ENCODE assay signal across 16 cellular contexts in the genomic region with DNA sequence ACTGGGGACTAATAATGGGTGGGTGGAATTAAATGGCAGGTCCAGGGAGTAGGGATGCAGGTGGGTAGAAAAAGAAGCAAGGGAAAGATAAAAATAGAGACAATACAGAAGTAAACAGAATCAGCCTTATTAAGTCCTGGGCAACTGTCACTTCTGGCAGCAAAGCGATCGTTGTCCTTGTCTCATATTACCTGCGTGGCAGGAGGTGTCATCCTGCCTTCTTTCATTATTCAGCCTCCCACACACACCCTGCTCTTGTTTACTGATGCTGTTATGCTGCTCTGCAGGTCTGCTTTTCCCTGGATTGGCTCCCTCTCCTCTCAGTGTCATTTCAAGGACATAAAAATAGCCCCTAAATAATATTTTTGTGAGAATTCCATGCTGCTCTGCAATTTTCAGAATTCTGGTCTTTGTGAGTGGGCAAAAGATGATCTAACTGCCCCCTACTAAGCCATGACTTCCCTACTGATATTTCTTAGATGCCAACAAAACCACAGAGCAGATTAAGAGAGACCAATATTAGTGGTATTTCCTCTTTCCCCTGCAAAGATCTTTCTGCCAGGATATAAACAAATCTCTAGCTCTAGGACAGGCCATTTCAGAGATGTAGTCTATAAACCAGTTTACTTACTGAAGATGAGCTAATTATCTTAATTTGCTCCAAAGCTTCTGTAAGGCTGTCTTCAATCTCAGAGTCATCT. TPM values are rescaled to one million over a fixed set of nuclear protein-coding genes. Genes with fewer than 3 reads are reported as not detected.
DNase-seq lines count a peak whose midpoint lies in the region; ATAC-seq and FAIRE-seq lines count a peak whose summit lies in the region.
"Had no signal": no experiment of that assay in that cellular context is flagged by ENCODE, and none has a peak within 500 bp of the region (broad histone marks: within the 10 kb centered on the region; RNA-seq: fewer than 3 reads in every experiment).

No MANE protein-coding gene starts in this region.

- WGBS in small intestine, 3 donors = 61 to 71% (median 69%) methylated on average over 3 of the region's 3 CpGs

- no peak for ATAC-seq in GM21737 (IDR thresholded peaks at IDR 0.05; ENCODE audit: unreplicated experiment)
- ATAC-seq: activated CD8-positive, alpha-beta T cell treated with anti-CD3 and anti-CD28 coated beads for 36 hours; heart right ventricle; left cardiac atrium; stimulated activated naive B cell treated with anti-CD40 and anti-IgM and Interleukin-4, amounts not matched to agents 10 μg/mL and 1 μg/mL and 100 μg/mL, for 72 hours had no signal

- DNase-seq in DMS153 treated with DMSO at 0.1 percent for 48 hours (lab: John Stamatoyannopoulos, UW; ENCODE audit: unreplicated experiment) (peak; percentile 31), NCI-H1092 (lab: John Stamatoyannopoulos, UW) (peak; percentile 42), NCI-H748 (lab: John Stamatoyannopoulos, UW; ENCODE audit: unreplicated experiment) (peak; percentile 91), fibroblast of peridontal ligament (ENCODE audit: extremely low read depth) (peak; percentile 38), activated gamma-delta T cell (lab: John Stamatoyannopoulos, UW) (no peak), small intestine (no peak)
- no peak for DNase-seq in stimulated activated CD4-positive, alpha-beta T cell treated with anti-CD3 and anti-CD28 coated beads, Interleukin-4, amount 100 ng/mL, for 4 hours
- DNase-seq: activated CD8-positive, alpha-beta T cell treated with anti-CD3 and anti-CD28 coated beads for 36 hours; activated naive CD4-positive, alpha-beta T cell; GDM1; heart right ventricle; left cardiac atrium; stimulated activated CD4-positive, alpha-beta T cell treated with anti-CD3 and anti-CD28 coated beads, Interleukin-4, amount 100 ng/mL, for 1 hour; stimulated activated naive B cell treated with anti-CD40 and anti-IgM and Interleukin-4, amounts not matched to agents 10 μg/mL and 1 μg/mL and 100 μg/mL, for 72 hours had no signal

- H3K27ac ChIP-seq in small intestine (ENCODE audit: low read depth in 1 of 2, low read length in 1 of 2) = no peak overlapping the region
- H3K27ac ChIP-seq: cardiac muscle cell, heart right ventricle had no signal

- H3K4me3 ChIP-seq in small intestine (ENCODE audit: low read depth in 1 of 2, low read length in 2 of 2) = no peak overlapping the region
- H3K4me3 ChIP-seq: cardiac muscle cell, heart right ventricle had no signal

- no peaks in the 10 kb centered on the region for H3K4me1 ChIP-seq in small intestine (ENCODE audit: control insufficient read depth in 2 of 2, insufficient read depth in 1 of 2, low read depth in 1 of 2, low read length in 1 of 2)

- H3K27me3 ChIP-seq in small intestine (ENCODE audit: control insufficient read depth in 2 of 2, insufficient read depth in 2 of 2, low read length in 2 of 2) = no peaks in the 10 kb centered on the region

- H3K36me3 ChIP-seq in small intestine (ENCODE audit: control insufficient read depth in 2 of 2, insufficient read depth in 2 of 2, low read length in 2 of 2) = no peaks in the 10 kb centered on the region
- H3K36me3 ChIP-seq: cardiac muscle cell, heart right ventricle had no signal

- no peak for FAIRE-seq in small intestine (lab: Jason Lieb, UNC)

- no peaks in the 10 kb centered on the region for H3K9me3 ChIP-seq in small intestine (ENCODE audit: control insufficient read depth, low read depth)
- H3K9me3 ChIP-seq: heart right ventricle had no signal

RNA-seq across cellular contexts. Expression of a gene that starts 8.5 kb away (rescaled TPM):
- under 1 TPM in 1 of 3 donors, not detected in 2; 0.04 TPM for polyA plus RNA-seq in small intestine

RNA-seq across cellular contexts. Expression of a gene that starts 58.1 kb away (rescaled TPM):
- 10 to 100 TPM in 1 of 3 donors, 1 to 10 TPM in 2; 1.1 to 11.8 (median 2.2) TPM for polyA plus RNA-seq in small intestine

Comparison
In these comparisons a context has a peak if more than half of its experiments do, and no peak if none do; other contexts are left out.
1. DNase-seq: peak in DMS153 treated with DMSO at 0.1 percent for 48 hours (single experiment), NCI-H1092 (single experiment), NCI-H748 (single experiment) and fibroblast of peridontal ligament (single experiment); none in stimulated activated CD4-positive, alpha-beta T cell treated with anti-CD3 and anti-CD28 coated beads, Interleukin-4, amount 100 ng/mL, for 4 hours (0 of 2), activated gamma-delta T cell (single experiment) and small intestine (single experiment).